Comparison of ENCODE assay signal across 8 cellular contexts in genomic region chr12:34123092-34123491, GRCh38.
A peak's percentile ranks its signal among the peaks of the same experiment; 100 is the strongest.
DNase-seq lines count a peak whose midpoint lies in the region; ATAC-seq and TF ChIP-seq lines count a peak whose summit lies in the region.
"Not testable (repeated sequence)": the region's sequence is repeated elsewhere in the genome, so short reads cannot be mapped to it uniquely, and the experiment has no call there.

No MANE protein-coding gene starts in this region.

- DNase-seq in EH (ENCODE audit: low read depth) (peak; percentile 57), H7 (peak; percentile 37), M059J (ENCODE audit: low read depth) (peak; percentile 55), RPMI8226 (peak; percentile 50), fibroblast of gingiva (ENCODE audit: low read depth) (peak; percentile 31), myocyte (ENCODE audit: low read depth) (peak; percentile 77)
- DNase-seq in tibial artery = not testable (repeated sequence)

- not testable (repeated sequence) for H3K27me3 Mint-ChIP-seq in activated T-helper 17 cell treated with anti-CD3 and anti-CD28 coated beads, Interleukin-2, amount 50 U/mL, for 72 hours

- not testable (repeated sequence) for H3K36me3 ChIP-seq in H7 (replicated peaks; ENCODE audit: control insufficient read depth, insufficient read depth, low read length); tibial artery

- H3K27me3 ChIP-seq in H7 (ENCODE audit: control insufficient read depth, insufficient read depth, low read length); tibial artery: not testable (repeated sequence)

- H3K27ac ChIP-seq in tibial artery = not testable (repeated sequence)

- H3K9me3 ChIP-seq in tibial artery = not testable (repeated sequence)

- H3K36me3 Mint-ChIP-seq in activated T-helper 17 cell treated with anti-CD3 and anti-CD28 coated beads, Interleukin-2, amount 50 U/mL, for 72 hours (ENCODE audit: low read depth) = not testable (repeated sequence)

- not testable (repeated sequence) for H3K4me1 ChIP-seq in tibial artery

- not testable (repeated sequence) for H3K4me3 Mint-ChIP-seq in activated T-helper 17 cell treated with anti-CD3 and anti-CD28 coated beads, Interleukin-2, amount 50 U/mL, for 72 hours

- peaks cover 11% of the 10 kb centered on the region for H3K4me1 Mint-ChIP-seq in activated T-helper 17 cell treated with anti-CD3 and anti-CD28 coated beads, Interleukin-2, amount 50 U/mL, for 72 hours

- intact Hi-C loops in tibial artery (cut with DNase I; ENCODE audit: low total_unique reads) = not testable (repeated sequence)

- not testable (repeated sequence) for H3K27ac Mint-ChIP-seq in activated T-helper 17 cell treated with anti-CD3 and anti-CD28 coated beads, Interleukin-2, amount 50 U/mL, for 72 hours

- ATAC-seq in activated T-helper 17 cell treated with anti-CD3 and anti-CD28 coated beads, Interleukin-2, amount 50 U/mL, for 72 hours (replicated peaks) = peak; percentile 42

- H3K4me3 ChIP-seq in H7 (ENCODE audit: insufficient read depth, low read depth, low read length); tibial artery: not testable (repeated sequence)

- H3K9me3 Mint-ChIP-seq in activated T-helper 17 cell treated with anti-CD3 and anti-CD28 coated beads, Interleukin-2, amount 50 U/mL, for 72 hours = not testable (repeated sequence)

- TF ChIP-seq CTCF in tibial artery (IDR thresholded peaks at IDR 0.05) = peak; percentile 52 to 71
